1 cellular context compared by ENCODE assay signal in the genomic region with DNA sequence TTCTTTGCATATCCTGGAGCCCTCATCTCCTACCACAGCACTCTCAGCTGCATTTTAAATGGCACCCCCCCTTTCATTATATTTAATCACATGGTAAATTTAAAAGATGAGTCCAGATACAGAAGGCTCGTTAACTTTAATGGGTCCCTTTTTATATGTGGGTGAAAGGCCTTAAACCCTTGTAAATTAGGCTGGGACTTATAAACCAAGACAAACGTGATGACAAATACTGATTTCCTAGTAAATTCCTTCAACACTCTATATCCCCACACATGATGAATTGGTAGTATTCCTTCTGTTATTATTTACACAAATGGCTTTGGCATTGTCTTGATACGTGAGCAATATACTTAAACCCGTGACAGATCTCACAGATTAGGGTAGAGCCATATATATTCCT.
TF ChIP-seq lines count a peak whose summit lies in the region.

No MANE protein-coding gene starts in this region.

TF ChIP-seq in HEK293, 187 proteins besides CTCF, POLR2A, EP300 and RAD21 (continued from another document):
- TF ChIP-seq, protein P1, sequence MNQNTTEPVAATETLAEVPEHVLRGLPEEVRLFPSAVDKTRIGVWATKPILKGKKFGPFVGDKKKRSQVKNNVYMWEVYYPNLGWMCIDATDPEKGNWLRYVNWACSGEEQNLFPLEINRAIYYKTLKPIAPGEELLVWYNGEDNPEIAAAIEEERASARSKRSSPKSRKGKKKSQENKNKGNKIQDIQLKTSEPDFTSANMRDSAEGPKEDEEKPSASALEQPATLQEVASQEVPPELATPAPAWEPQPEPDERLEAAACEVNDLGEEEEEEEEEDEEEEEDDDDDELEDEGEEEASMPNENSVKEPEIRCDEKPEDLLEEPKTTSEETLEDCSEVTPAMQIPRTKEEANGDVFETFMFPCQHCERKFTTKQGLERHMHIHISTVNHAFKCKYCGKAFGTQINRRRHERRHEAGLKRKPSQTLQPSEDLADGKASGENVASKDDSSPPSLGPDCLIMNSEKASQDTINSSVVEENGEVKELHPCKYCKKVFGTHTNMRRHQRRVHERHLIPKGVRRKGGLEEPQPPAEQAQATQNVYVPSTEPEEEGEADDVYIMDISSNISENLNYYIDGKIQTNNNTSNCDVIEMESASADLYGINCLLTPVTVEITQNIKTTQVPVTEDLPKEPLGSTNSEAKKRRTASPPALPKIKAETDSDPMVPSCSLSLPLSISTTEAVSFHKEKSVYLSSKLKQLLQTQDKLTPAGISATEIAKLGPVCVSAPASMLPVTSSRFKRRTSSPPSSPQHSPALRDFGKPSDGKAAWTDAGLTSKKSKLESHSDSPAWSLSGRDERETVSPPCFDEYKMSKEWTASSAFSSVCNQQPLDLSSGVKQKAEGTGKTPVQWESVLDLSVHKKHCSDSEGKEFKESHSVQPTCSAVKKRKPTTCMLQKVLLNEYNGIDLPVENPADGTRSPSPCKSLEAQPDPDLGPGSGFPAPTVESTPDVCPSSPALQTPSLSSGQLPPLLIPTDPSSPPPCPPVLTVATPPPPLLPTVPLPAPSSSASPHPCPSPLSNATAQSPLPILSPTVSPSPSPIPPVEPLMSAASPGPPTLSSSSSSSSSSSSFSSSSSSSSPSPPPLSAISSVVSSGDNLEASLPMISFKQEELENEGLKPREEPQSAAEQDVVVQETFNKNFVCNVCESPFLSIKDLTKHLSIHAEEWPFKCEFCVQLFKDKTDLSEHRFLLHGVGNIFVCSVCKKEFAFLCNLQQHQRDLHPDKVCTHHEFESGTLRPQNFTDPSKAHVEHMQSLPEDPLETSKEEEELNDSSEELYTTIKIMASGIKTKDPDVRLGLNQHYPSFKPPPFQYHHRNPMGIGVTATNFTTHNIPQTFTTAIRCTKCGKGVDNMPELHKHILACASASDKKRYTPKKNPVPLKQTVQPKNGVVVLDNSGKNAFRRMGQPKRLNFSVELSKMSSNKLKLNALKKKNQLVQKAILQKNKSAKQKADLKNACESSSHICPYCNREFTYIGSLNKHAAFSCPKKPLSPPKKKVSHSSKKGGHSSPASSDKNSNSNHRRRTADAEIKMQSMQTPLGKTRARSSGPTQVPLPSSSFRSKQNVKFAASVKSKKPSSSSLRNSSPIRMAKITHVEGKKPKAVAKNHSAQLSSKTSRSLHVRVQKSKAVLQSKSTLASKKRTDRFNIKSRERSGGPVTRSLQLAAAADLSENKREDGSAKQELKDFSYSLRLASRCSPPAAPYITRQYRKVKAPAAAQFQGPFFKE (tag by site-specific recombination; IDR thresholded peaks at IDR 0.05; ENCODE audit: borderline replicate concordance): no peak
- TF ChIP-seq ZNF19 (tag by site-specific recombination; IDR thresholded peaks at IDR 0.05; ENCODE audit: low read depth): no peak
- no peak for TF ChIP-seq ZNF670 (tag by site-specific recombination; IDR thresholded peaks at IDR 0.05; ENCODE audit: low read depth)
- TF ChIP-seq, protein P2, sequence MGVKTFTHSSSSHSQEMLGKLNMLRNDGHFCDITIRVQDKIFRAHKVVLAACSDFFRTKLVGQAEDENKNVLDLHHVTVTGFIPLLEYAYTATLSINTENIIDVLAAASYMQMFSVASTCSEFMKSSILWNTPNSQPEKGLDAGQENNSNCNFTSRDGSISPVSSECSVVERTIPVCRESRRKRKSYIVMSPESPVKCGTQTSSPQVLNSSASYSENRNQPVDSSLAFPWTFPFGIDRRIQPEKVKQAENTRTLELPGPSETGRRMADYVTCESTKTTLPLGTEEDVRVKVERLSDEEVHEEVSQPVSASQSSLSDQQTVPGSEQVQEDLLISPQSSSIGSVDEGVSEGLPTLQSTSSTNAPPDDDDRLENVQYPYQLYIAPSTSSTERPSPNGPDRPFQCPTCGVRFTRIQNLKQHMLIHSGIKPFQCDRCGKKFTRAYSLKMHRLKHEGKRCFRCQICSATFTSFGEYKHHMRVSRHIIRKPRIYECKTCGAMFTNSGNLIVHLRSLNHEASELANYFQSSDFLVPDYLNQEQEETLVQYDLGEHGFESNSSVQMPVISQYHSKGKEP (tag by site-specific recombination; IDR thresholded peaks at IDR 0.05): peak; percentile 30; the same call in 1 of the 2 replicates
- TF ChIP-seq GLI2 (tag by site-specific recombination; IDR thresholded peaks at IDR 0.05; ENCODE audit: borderline replicate concordance, low read depth): no peak
- TF ChIP-seq ZSCAN23 (tag by site-specific recombination; IDR thresholded peaks at IDR 0.05): no peak
- no peak for TF ChIP-seq SCRT2 (tag by site-specific recombination; IDR thresholded peaks at IDR 0.05)
- TF ChIP-seq ZNF16 (tag by site-specific recombination; IDR thresholded peaks at IDR 0.05; ENCODE audit: low read depth): no peak
- TF ChIP-seq OVOL3 (tag by site-specific recombination; IDR thresholded peaks at IDR 0.05): 0 out of 2 replicates have a peak, but pooled peaks have one; percentile 36
- peak; percentile 73 for TF ChIP-seq FEZF1 (tag by site-specific recombination; IDR thresholded peaks at IDR 0.05)
- TF ChIP-seq, protein P3, sequence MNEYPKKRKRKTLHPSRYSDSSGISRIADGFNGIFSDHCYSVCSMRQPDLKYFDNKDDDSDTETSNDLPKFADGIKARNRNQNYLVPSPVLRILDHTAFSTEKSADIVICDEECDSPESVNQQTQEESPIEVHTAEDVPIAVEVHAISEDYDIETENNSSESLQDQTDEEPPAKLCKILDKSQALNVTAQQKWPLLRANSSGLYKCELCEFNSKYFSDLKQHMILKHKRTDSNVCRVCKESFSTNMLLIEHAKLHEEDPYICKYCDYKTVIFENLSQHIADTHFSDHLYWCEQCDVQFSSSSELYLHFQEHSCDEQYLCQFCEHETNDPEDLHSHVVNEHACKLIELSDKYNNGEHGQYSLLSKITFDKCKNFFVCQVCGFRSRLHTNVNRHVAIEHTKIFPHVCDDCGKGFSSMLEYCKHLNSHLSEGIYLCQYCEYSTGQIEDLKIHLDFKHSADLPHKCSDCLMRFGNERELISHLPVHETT (tag by site-specific recombination; IDR thresholded peaks at IDR 0.05): no peak
- TF ChIP-seq ZNF521 (tag by site-specific recombination; IDR thresholded peaks at IDR 0.05): no peak
- TF ChIP-seq ZNF48 (tag by site-specific recombination; IDR thresholded peaks at IDR 0.05): no peak
- no peak for TF ChIP-seq WT1 (tag by site-specific recombination; IDR thresholded peaks at IDR 0.05)
- TF ChIP-seq TRIM28 (IDR thresholded peaks at IDR 0.05; ENCODE audit: borderline replicate concordance, low read length): no peak
- TF ChIP-seq KLF16 (tag by site-specific recombination; IDR thresholded peaks at IDR 0.05): peak; percentile 39; the same call in 1 of the 2 replicates
- TF ChIP-seq ZNF114 (tag by site-specific recombination; IDR thresholded peaks at IDR 0.05): no peak
- TF ChIP-seq ZNF404 (tag by site-specific recombination; IDR thresholded peaks at IDR 0.05): no peak
- no peak for TF ChIP-seq ZNF544 (tag by site-specific recombination; IDR thresholded peaks at IDR 0.05)
- no peak for TF ChIP-seq ZNF510 (tag by site-specific recombination; IDR thresholded peaks at IDR 0.05; ENCODE audit: insufficient replicate concordance)
- peak; percentile 31; the same call in 1 of the 2 replicates for TF ChIP-seq OSR2 (tag by site-specific recombination; IDR thresholded peaks at IDR 0.05)
- TF ChIP-seq KLF8 (tag by site-specific recombination; IDR thresholded peaks at IDR 0.05): no peak
- TF ChIP-seq ZNF157 (tag by site-specific recombination; IDR thresholded peaks at IDR 0.05): peak; percentile 53
- no peak for TF ChIP-seq ZNF324 (tag by site-specific recombination; IDR thresholded peaks at IDR 0.05)
- no peak for TF ChIP-seq ZNF600 (tag by site-specific recombination; IDR thresholded peaks at IDR 0.05)
- no peak for TF ChIP-seq EGR2 (tag by site-specific recombination; IDR thresholded peaks at IDR 0.05; ENCODE audit: low read depth)
- TF ChIP-seq, protein P4, sequence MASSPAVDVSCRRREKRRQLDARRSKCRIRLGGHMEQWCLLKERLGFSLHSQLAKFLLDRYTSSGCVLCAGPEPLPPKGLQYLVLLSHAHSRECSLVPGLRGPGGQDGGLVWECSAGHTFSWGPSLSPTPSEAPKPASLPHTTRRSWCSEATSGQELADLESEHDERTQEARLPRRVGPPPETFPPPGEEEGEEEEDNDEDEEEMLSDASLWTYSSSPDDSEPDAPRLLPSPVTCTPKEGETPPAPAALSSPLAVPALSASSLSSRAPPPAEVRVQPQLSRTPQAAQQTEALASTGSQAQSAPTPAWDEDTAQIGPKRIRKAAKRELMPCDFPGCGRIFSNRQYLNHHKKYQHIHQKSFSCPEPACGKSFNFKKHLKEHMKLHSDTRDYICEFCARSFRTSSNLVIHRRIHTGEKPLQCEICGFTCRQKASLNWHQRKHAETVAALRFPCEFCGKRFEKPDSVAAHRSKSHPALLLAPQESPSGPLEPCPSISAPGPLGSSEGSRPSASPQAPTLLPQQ (tag by site-specific recombination; IDR thresholded peaks at IDR 0.05): no peak
- TF ChIP-seq, protein P5, sequence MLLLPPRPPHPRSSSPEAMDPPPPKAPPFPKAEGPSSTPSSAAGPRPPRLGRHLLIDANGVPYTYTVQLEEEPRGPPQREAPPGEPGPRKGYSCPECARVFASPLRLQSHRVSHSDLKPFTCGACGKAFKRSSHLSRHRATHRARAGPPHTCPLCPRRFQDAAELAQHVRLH (tag by site-specific recombination; IDR thresholded peaks at IDR 0.05): peak; percentile 69; the same call in 1 of the 2 replicates
- peak; percentile 82 for TF ChIP-seq ZNF843 (tag by site-specific recombination; IDR thresholded peaks at IDR 0.05)
- TF ChIP-seq, protein P6, sequence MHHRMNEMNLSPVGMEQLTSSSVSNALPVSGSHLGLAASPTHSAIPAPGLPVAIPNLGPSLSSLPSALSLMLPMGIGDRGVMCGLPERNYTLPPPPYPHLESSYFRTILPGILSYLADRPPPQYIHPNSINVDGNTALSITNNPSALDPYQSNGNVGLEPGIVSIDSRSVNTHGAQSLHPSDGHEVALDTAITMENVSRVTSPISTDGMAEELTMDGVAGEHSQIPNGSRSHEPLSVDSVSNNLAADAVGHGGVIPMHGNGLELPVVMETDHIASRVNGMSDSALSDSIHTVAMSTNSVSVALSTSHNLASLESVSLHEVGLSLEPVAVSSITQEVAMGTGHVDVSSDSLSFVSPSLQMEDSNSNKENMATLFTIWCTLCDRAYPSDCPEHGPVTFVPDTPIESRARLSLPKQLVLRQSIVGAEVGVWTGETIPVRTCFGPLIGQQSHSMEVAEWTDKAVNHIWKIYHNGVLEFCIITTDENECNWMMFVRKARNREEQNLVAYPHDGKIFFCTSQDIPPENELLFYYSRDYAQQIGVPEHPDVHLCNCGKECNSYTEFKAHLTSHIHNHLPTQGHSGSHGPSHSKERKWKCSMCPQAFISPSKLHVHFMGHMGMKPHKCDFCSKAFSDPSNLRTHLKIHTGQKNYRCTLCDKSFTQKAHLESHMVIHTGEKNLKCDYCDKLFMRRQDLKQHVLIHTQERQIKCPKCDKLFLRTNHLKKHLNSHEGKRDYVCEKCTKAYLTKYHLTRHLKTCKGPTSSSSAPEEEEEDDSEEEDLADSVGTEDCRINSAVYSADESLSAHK (tag by site-specific recombination; IDR thresholded peaks at IDR 0.05): peak; percentile 87
- no peak for TF ChIP-seq RBAK (tag by site-specific recombination; IDR thresholded peaks at IDR 0.05)
